Comparison of ENCODE assay signal across 15 cellular contexts in genomic region chr11:44628730-44629361, GRCh38.
DNase-seq lines count a peak whose midpoint lies in the region; ATAC-seq and TF ChIP-seq lines count a peak whose summit lies in the region.
"Had no signal": no experiment of that assay in that cellular context is flagged by ENCODE, and none has a peak within 500 bp of the region (broad histone marks: within the 10 kb centered on the region; RNA-seq: fewer than 3 reads in every experiment).

No MANE protein-coding gene starts in this region.

- TF ChIP-seq EP300 in sigmoid colon (IDR thresholded peaks at IDR 0.05) = no peak

- peaks cover 0 to 69% (median 60%) of the 10 kb centered on the region in 4 donors for H3K4me1 ChIP-seq in sigmoid colon
- H3K4me1 ChIP-seq: SJSA1 had no signal

- TF ChIP-seq CTCF in coronary artery (IDR thresholded peaks at IDR 0.05) = no peak
- no peak for TF ChIP-seq CTCF in sigmoid colon (IDR thresholded peaks at IDR 0.05)

- no peaks in the 10 kb centered on the region for H3K9me3 Mint-ChIP-seq in activated T-helper 17 cell treated with anti-CD3 and anti-CD28 coated beads, Interleukin-2, amount 50 U/mL, for 72 hours
- H3K9me3 Mint-ChIP-seq: stimulated activated memory B cell treated with anti-CD40 and anti-IgM and Interleukin-4, amounts not matched to agents 10 μg/mL and 1 μg/mL and 100 μg/mL, for 72 hours had no signal

- H3K4me3 Mint-ChIP-seq in activated T-helper 17 cell treated with anti-CD3 and anti-CD28 coated beads, Interleukin-2, amount 50 U/mL, for 72 hours = no peak overlapping the region
- H3K4me3 Mint-ChIP-seq: activated B cell treated with CpG ODN at 0.5 μM for 24 hours; stimulated activated memory B cell treated with anti-CD40 and anti-IgM and Interleukin-4, amounts not matched to agents 10 μg/mL and 1 μg/mL and 100 μg/mL, for 72 hours had no signal

- no peaks in the 10 kb centered on the region for H3K36me3 ChIP-seq in sigmoid colon
- H3K36me3 ChIP-seq: pancreas, SJSA1 had no signal

- DNase-seq in activated CD4-positive, alpha-beta T cell treated with anti-CD3 and anti-CD28 coated beads for 48 hours = peak; percentile 1
- DNase-seq in activated CD4-positive, alpha-beta T cell treated with anti-CD3 and anti-CD28 coated beads for 4 hours = no peak
- DNase-seq in coronary artery (ENCODE audit: low spot score) = peak; percentile 64
- peak; percentile 46 for DNase-seq in sigmoid colon
- no peak for DNase-seq in EL
- no peak for DNase-seq in COLO668 (lab: John Stamatoyannopoulos, UW; ENCODE audit: unreplicated experiment)
- DNase-seq: activated B cell treated with CpG ODN at 0.5 μM for 24 hours; effector CD8-positive, alpha-beta T cell; NCI-H1417 treated with DMSO at 0.1 percent for 48 hours had no signal

- peaks cover 12% of the 10 kb centered on the region for H3K4me1 Mint-ChIP-seq in activated T-helper 17 cell treated with anti-CD3 and anti-CD28 coated beads, Interleukin-2, amount 50 U/mL, for 72 hours

- TF ChIP-seq POLR2A in sigmoid colon (IDR thresholded peaks at IDR 0.05) = no peak

- WGBS in sigmoid colon, 2 donors = 75 to 79% methylated on average over 6 of the region's 6 CpGs

- H3K27ac ChIP-seq in coronary artery (no peak overlapping the region), sigmoid colon (peak overlapping the region; percentile 70 to 84 (median 80))
- H3K27ac ChIP-seq: 22Rv1, pancreas, SJSA1 had no signal

- H3K4me3 ChIP-seq in coronary artery (no peak overlapping the region), sigmoid colon (no peak overlapping the region)
- H3K4me3 ChIP-seq: pancreas, SJSA1 had no signal

- no peaks in the 10 kb centered on the region for H3K27me3 ChIP-seq in sigmoid colon
- H3K27me3 ChIP-seq: pancreas had no signal

- H3K27ac Mint-ChIP-seq in activated T-helper 17 cell treated with anti-CD3 and anti-CD28 coated beads, Interleukin-2, amount 50 U/mL, for 72 hours = no peak overlapping the region
- H3K27ac Mint-ChIP-seq: activated B cell treated with CpG ODN at 0.5 μM for 24 hours; stimulated activated memory B cell treated with anti-CD40 and anti-IgM and Interleukin-4, amounts not matched to agents 10 μg/mL and 1 μg/mL and 100 μg/mL, for 72 hours had no signal

- H3K27me3 Mint-ChIP-seq in activated T-helper 17 cell treated with anti-CD3 and anti-CD28 coated beads, Interleukin-2, amount 50 U/mL, for 72 hours = peaks cover 3% of the 10 kb centered on the region

- ATAC-seq in HG02642 (IDR thresholded peaks at IDR 0.05; ENCODE audit: poor library complexity, unreplicated experiment) = peak; percentile 9
- no peak for ATAC-seq in activated T-helper 17 cell treated with anti-CD3 and anti-CD28 coated beads, Interleukin-2, amount 50 U/mL, for 72 hours (replicated peaks)
- ATAC-seq: stimulated activated memory B cell treated with anti-CD40 and anti-IgM and Interleukin-4, amounts not matched to agents 10 μg/mL and 1 μg/mL and 100 μg/mL, for 72 hours had no signal

- intact Hi-C loops in sigmoid colon (cut with DNase I) = loop anchor here (5.0 kb wide), 3 partner anchors 73 to 268 kb away; no protein-coding TSS in a partner anchor

- peaks cover 16% of the 10 kb centered on the region for H3K36me3 Mint-ChIP-seq in activated T-helper 17 cell treated with anti-CD3 and anti-CD28 coated beads, Interleukin-2, amount 50 U/mL, for 72 hours (ENCODE audit: low read depth)

- H3K9me3 ChIP-seq in sigmoid colon = no peaks in the 10 kb centered on the region
- H3K9me3 ChIP-seq: pancreas, SJSA1 had no signal

Comparison
In these comparisons a context has a peak if more than half of its experiments do, and no peak if none do; other contexts are left out.
1. DNase-seq: peak in activated CD4-positive, alpha-beta T cell treated with anti-CD3 and anti-CD28 coated beads for 48 hours (single experiment), coronary artery (single experiment) and sigmoid colon (single experiment); none in activated CD4-positive, alpha-beta T cell treated with anti-CD3 and anti-CD28 coated beads for 4 hours (0 of 2), EL (single experiment) and COLO668 (single experiment).
2. H3K27ac ChIP-seq: peak in sigmoid colon (4 of 4); none in coronary artery (0 of 2).